17 cellular contexts compared by ENCODE assay signal in genomic region chr6:165847407-165848098, GRCh38.
DNase-seq lines count a peak whose midpoint lies in the region; ATAC-seq and TF ChIP-seq lines count a peak whose summit lies in the region.
"Had no signal": no experiment of that assay in that cellular context is flagged by ENCODE, and none has a peak within 500 bp of the region (broad histone marks: within the 10 kb centered on the region; RNA-seq: fewer than 3 reads in every experiment).

No MANE protein-coding gene starts in this region.

- peak in 1 of 2 donors; percentile 8 for DNase-seq in activated T-cell treated with anti-CD3 and anti-CD28 coated beads, Interleukin-2, amount 50 U/mL, for 72 hours
- no peak for DNase-seq in activated T-cell treated with anti-CD3 and anti-CD28 coated beads, Interleukin-2, amount 50 U/mL, for 1 hour
- DNase-seq in WTC11 (ENCODE audit: low spot score) (no peak), foreskin keratinocyte (peak; percentile 16 to 50), stomach (peak; percentile 60), psoas muscle (no peak), GOT3 (lab: John Stamatoyannopoulos, UW) (no peak), lower lobe of right lung (no peak)
- DNase-seq: activated CD4-positive, alpha-beta memory T cell treated with anti-CD3 and anti-CD28 coated beads, Interleukin-2, amount 10 ng/mL, durations not matched to agents 7 days and 5 days; activated gamma-delta T cell treated with Interleukin-2 at 50 U/mL for 16 hours; caudate nucleus; DMS79; midbrain; NCI-H446; stimulated activated CD4-positive, alpha-beta T cell treated with anti-CD3 and anti-CD28 coated beads, Interleukin-4, amount 100 ng/mL, for 1 hour had no signal

- no peaks in the 10 kb centered on the region for H3K9me3 Mint-ChIP-seq in activated T-cell treated with anti-CD3 and anti-CD28 coated beads, Interleukin-2, amount 50 U/mL, for 72 hours
- H3K9me3 Mint-ChIP-seq in WTC11 = no peaks in the 10 kb centered on the region
- H3K9me3 Mint-ChIP-seq: activated CD4-positive, alpha-beta memory T cell treated with anti-CD3 and anti-CD28 coated beads, Interleukin-2, amount 10 ng/mL, durations not matched to agents 7 days and 5 days; stimulated activated effector memory CD8-positive, alpha-beta T cell treated with anti-CD3 and anti-CD28 coated beads, Interleukin-12 subunit alpha, Interleukin-12 subunit beta, amount 100 ng/mL, for 72 hours had no signal

- H3K4me3 ChIP-seq in stomach (peak overlapping the region in 3 of 4 donors; percentile 7 to 22 (median 17)), psoas muscle (no peak overlapping the region), lower lobe of right lung (no peak overlapping the region)

- H3K27me3 ChIP-seq in foreskin keratinocyte (peaks cover 25% of the 10 kb centered on the region), stomach (peaks cover 0 to 37% (median 0%) of the 10 kb centered on the region in 3 donors), psoas muscle (ENCODE audit: insufficient read depth in 3 of 3, low read length in 2 of 3) (peaks cover 0 to 13% (median 7%) of the 10 kb centered on the region in 3 donors), lower lobe of right lung (ENCODE audit: low read depth) (peaks cover 30% of the 10 kb centered on the region)

- no peak overlapping the region for H3K4me3 Mint-ChIP-seq in activated T-cell treated with anti-CD3 and anti-CD28 coated beads, Interleukin-2, amount 50 U/mL, for 72 hours
- H3K4me3 Mint-ChIP-seq in WTC11 = no peak overlapping the region
- H3K4me3 Mint-ChIP-seq: activated CD4-positive, alpha-beta memory T cell treated with anti-CD3 and anti-CD28 coated beads, Interleukin-2, amount 10 ng/mL, durations not matched to agents 7 days and 5 days; stimulated activated effector memory CD8-positive, alpha-beta T cell treated with anti-CD3 and anti-CD28 coated beads, Interleukin-12 subunit alpha, Interleukin-12 subunit beta, amount 100 ng/mL, for 72 hours had no signal

- H3K27ac Mint-ChIP-seq in activated T-cell treated with anti-CD3 and anti-CD28 coated beads, Interleukin-2, amount 50 U/mL, for 72 hours = no peak overlapping the region
- no peak overlapping the region for H3K27ac Mint-ChIP-seq in WTC11
- H3K27ac Mint-ChIP-seq: activated CD4-positive, alpha-beta memory T cell treated with anti-CD3 and anti-CD28 coated beads, Interleukin-2, amount 10 ng/mL, durations not matched to agents 7 days and 5 days; stimulated activated effector memory CD8-positive, alpha-beta T cell treated with anti-CD3 and anti-CD28 coated beads, Interleukin-12 subunit alpha, Interleukin-12 subunit beta, amount 100 ng/mL, for 72 hours had no signal

- 32 to 55% (median 42%) methylated on average over 14 of the region's 14 CpGs for WGBS in stomach, 5 donors
- 72 to 76% (median 72%) methylated on average over 14 of the region's 14 CpGs for WGBS in psoas muscle, 3 donors

- TF ChIP-seq EP300 in stomach (IDR thresholded peaks at IDR 0.05) = no peak

- H3K36me3 Mint-ChIP-seq in activated T-cell treated with anti-CD3 and anti-CD28 coated beads, Interleukin-2, amount 50 U/mL, for 72 hours (ENCODE audit: insufficient read depth in 2 of 2) = no peaks in the 10 kb centered on the region
- no peaks in the 10 kb centered on the region for H3K36me3 Mint-ChIP-seq in WTC11
- H3K36me3 Mint-ChIP-seq: stimulated activated effector memory CD8-positive, alpha-beta T cell treated with anti-CD3 and anti-CD28 coated beads, Interleukin-12 subunit alpha, Interleukin-12 subunit beta, amount 100 ng/mL, for 72 hours had no signal

- POLR2A ChIA-PET in WTC11 (lab: Charles Lee) = no interaction called here

- peaks cover 12% of the 10 kb centered on the region for H3K4me1 Mint-ChIP-seq in activated T-cell treated with anti-CD3 and anti-CD28 coated beads, Interleukin-2, amount 50 U/mL, for 72 hours (ENCODE audit: low read depth)
- H3K4me1 Mint-ChIP-seq in WTC11 = peaks cover 58% of the 10 kb centered on the region
- H3K4me1 Mint-ChIP-seq: activated CD4-positive, alpha-beta memory T cell treated with anti-CD3 and anti-CD28 coated beads, Interleukin-2, amount 10 ng/mL, durations not matched to agents 7 days and 5 days had no signal

- peak; percentile 52 to 65 for ATAC-seq in activated T-cell treated with anti-CD3 and anti-CD28 coated beads, Interleukin-2, amount 50 U/mL, for 72 hours (replicated peaks in 1 of 2)
- ATAC-seq in WTC11 (no peak), foreskin keratinocyte (peak; percentile 69), psoas muscle (no peak), lower lobe of right lung (no peak)
- ATAC-seq: stimulated activated effector memory CD8-positive, alpha-beta T cell treated with anti-CD3 and anti-CD28 coated beads, Interleukin-12 subunit alpha, Interleukin-12 subunit beta, amount 100 ng/mL, for 72 hours had no signal

- CTCF ChIA-PET in WTC11 (lab: Charles Lee) = interaction anchor here (0.9 to 2.5 kb wide), 9 partner anchors 12 to 410 kb away, joined by 3 to 11 read pairs (median 4); no protein-coding TSS in a partner anchor

- H3K27ac ChIP-seq in foreskin keratinocyte = no peak overlapping the region
- peak overlapping the region in 1 of 5 donors; percentile 52 for H3K27ac ChIP-seq in stomach
- H3K27ac ChIP-seq in psoas muscle = no peak overlapping the region
- no peak overlapping the region for H3K27ac ChIP-seq in lower lobe of right lung
- H3K27ac ChIP-seq: vagina had no signal

- H3K4me1 ChIP-seq in foreskin keratinocyte (no peaks in the 10 kb centered on the region), stomach (peaks cover 4 to 22% (median 12%) of the 10 kb centered on the region in 4 donors), psoas muscle (no peaks in the 10 kb centered on the region), lower lobe of right lung (peaks cover 5% of the 10 kb centered on the region)

- intact Hi-C loops in stomach (cut with DNase I; ENCODE audit: low total_unique reads) = no loop called here
- intact Hi-C loops in psoas muscle (cut with DNase I) = loop anchor here in 1 of 2 donors (5.0 kb wide), 1 partner anchor 405 kb away; no protein-coding TSS in a partner anchor
- intact Hi-C loops in lower lobe of right lung (cut with DNase I) = loop anchor here (10.0 kb wide), 1 partner anchor 113 kb away; no protein-coding TSS in a partner anchor

- TF ChIP-seq POLR2A in stomach (IDR thresholded peaks at IDR 0.05) = no peak

- peaks cover 60% of the 10 kb centered on the region for H3K27me3 Mint-ChIP-seq in activated T-cell treated with anti-CD3 and anti-CD28 coated beads, Interleukin-2, amount 50 U/mL, for 72 hours (ENCODE audit: low read depth)
- peaks cover 20% of the 10 kb centered on the region for H3K27me3 Mint-ChIP-seq in WTC11 (ENCODE audit: low read depth)

- TF ChIP-seq CTCF in WTC11 (IDR thresholded peaks at IDR 0.05) = no peak
- no peak for TF ChIP-seq CTCF in foreskin keratinocyte (conservative IDR thresholded peaks at IDR 0.05)
- no peak for TF ChIP-seq CTCF in stomach (IDR thresholded peaks at IDR 0.05)
- TF ChIP-seq CTCF in psoas muscle (IDR thresholded peaks at IDR 0.05) = no peak
- no peak for TF ChIP-seq CTCF in lower lobe of right lung (IDR thresholded peaks at IDR 0.05)

- H3K36me3 ChIP-seq in stomach (no peaks in the 10 kb centered on the region), psoas muscle (ENCODE audit: insufficient read depth in 1 of 2, low read depth in 1 of 2) (no peaks in the 10 kb centered on the region), lower lobe of right lung (no peaks in the 10 kb centered on the region)
- H3K36me3 ChIP-seq: vagina had no signal

- H3K9me3 ChIP-seq in stomach = no peaks in the 10 kb centered on the region
- no peaks in the 10 kb centered on the region for H3K9me3 ChIP-seq in psoas muscle
- no peaks in the 10 kb centered on the region for H3K9me3 ChIP-seq in lower lobe of right lung
- H3K9me3 ChIP-seq: vagina had no signal

TF ChIP-seq in WTC11, 78 proteins besides CTCF, POLR2A, EP300 and RAD21:
- 0 out of 2 replicates have a peak, but pooled peaks have one; percentile 14 for TF ChIP-seq USF2 (CRISPR knock-in tag; IDR thresholded peaks at IDR 0.05)
- TF ChIP-seq ZNF281 (CRISPR knock-in tag; IDR thresholded peaks at IDR 0.05) = no peak
TF ChIP-seq in WTC11: peak in this region for 1.

Comparison
In these comparisons a context has a peak if more than half of its experiments do, and no peak if none do; other contexts are left out.
1. ATAC-seq: peak in activated T-cell treated with anti-CD3 and anti-CD28 coated beads, Interleukin-2, amount 50 U/mL, for 72 hours (2 of 2) and foreskin keratinocyte (single experiment); none in WTC11 (single experiment), psoas muscle (0 of 4) and lower lobe of right lung (0 of 2).
2. DNase-seq: peak in foreskin keratinocyte (2 of 2) and stomach (single experiment); none in activated T-cell treated with anti-CD3 and anti-CD28 coated beads, Interleukin-2, amount 50 U/mL, for 1 hour (single experiment), WTC11 (single experiment), psoas muscle (0 of 2), GOT3 (single experiment) and lower lobe of right lung (single experiment).
3. H3K4me3 ChIP-seq: peak in stomach (3 of 4); none in psoas muscle (single experiment) and lower lobe of right lung (single experiment).